Comparison of ENCODE assay signal across 21 cellular contexts in the genomic region with DNA sequence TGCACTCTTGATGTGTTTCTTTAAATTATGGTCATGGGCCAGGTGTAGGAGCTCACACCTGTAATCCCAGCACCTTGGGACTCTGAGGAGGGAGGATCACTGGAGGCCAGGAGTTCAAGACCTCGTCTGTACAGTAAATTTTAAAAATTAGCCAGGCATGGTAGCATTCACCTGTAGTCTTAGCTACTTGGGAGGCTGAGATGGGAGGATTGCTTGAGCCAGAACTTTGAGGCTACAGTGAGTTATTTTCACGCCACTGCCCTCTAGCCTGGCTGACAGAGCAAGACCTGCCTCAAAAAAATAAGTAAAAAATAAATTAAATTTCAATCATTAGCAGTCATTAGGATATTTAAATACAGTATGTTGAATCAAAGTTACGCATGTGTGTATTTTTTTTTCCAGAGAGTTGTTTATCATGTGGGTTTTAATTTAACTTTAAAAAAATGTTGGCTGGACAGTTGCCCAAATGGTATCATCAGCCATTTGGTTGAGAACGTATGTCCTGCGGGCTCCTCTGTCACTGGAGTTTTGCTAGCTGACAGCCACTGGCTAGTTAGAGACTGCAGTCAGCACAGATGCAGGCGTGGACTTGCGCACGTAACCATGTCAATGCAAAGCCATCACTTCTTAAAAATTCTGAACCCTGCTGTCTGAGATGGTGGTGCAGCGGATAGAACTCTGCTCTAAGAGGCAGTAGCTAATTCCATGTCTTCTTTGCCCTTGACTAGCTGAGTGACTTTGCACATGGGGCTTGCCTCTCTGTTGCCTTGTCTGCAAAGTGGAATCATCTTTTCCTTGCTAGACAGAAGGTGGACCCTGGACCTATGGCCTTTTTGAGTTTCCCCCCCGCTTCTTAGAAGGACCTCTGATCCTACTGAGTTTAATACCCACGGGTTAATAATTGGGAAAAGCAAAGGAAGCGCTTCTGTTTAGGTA. TPM values are rescaled to one million over a fixed set of nuclear protein-coding genes. Genes with fewer than 3 reads are reported as not detected.
"Had no signal": no experiment of that assay in that cellular context is flagged by ENCODE, and none has a peak within 500 bp of the region (broad histone marks: within the 10 kb centered on the region; RNA-seq: fewer than 3 reads in every experiment).

No MANE protein-coding gene starts in this region.

- DNase-seq: effector memory CD4-positive, alpha-beta T cell; immature natural killer cell; kidney; left colon; mammary epithelial cell; naive thymus-derived CD4-positive, alpha-beta T cell; nephron progenitor cell; small intestine; stimulated activated CD4-positive, alpha-beta T cell treated with anti-CD3 and anti-CD28 coated beads, Interleukin-12 subunit alpha, Interleukin-12 subunit beta, amount 100 ng/mL, for 4 hours; stimulated activated CD4-positive, alpha-beta T cell treated with anti-CD3 and anti-CD28 coated beads, Interleukin-2, amount 100 ng/mL, for 48 hours; stimulated activated CD8-positive, alpha-beta memory T cell treated with anti-CD3 and anti-CD28 coated beads, Interleukin-4, amount 100 ng/mL, for 48 hours; stimulated activated naive CD8-positive, alpha-beta T cell treated with anti-CD3 and anti-CD28 coated beads, Interleukin-15, Interleukin-2, amounts not matched to agents 100 U/mL and 50 U/mL, for 24 hours; testis had no signal

- ATAC-seq: esophagus mucosa; gastroesophageal sphincter; left colon; naive thymus-derived CD4-positive, alpha-beta T cell; stimulated activated effector memory CD8-positive, alpha-beta T cell treated with anti-CD3 and anti-CD28 coated beads, Interleukin-12 subunit alpha, Interleukin-12 subunit beta, amount 100 ng/mL, for 72 hours; stimulated activated naive CD8-positive, alpha-beta T cell treated with anti-CD3 and anti-CD28 coated beads, Interleukin-15, Interleukin-2, amounts not matched to agents 100 U/mL and 50 U/mL, for 24 hours had no signal

- H3K4me1 ChIP-seq: gastroesophageal sphincter, right atrium auricular region, testis, tibial nerve had no signal

- H3K36me3 ChIP-seq: gastroesophageal sphincter, neutrophil, right atrium auricular region, tibial nerve had no signal

- H3K9me3 ChIP-seq: gastroesophageal sphincter, neutrophil, testis, tibial nerve had no signal

- H3K27me3 ChIP-seq: gastroesophageal sphincter, right atrium auricular region, testis, tibial nerve had no signal

- H3K4me3 ChIP-seq: coronary artery, gastroesophageal sphincter, right atrium auricular region, testis, tibial nerve had no signal

- H3K27ac ChIP-seq: coronary artery, gastroesophageal sphincter, neutrophil, right atrium auricular region, testis, tibial nerve had no signal

RNA-seq across cellular contexts. Expression of a gene that starts 40.0 kb away (rescaled TPM):
- total RNA-seq: dermis microvascular lymphatic vessel endothelial cell had no signal
